10 cellular contexts compared by ENCODE assay signal in genomic region chr10:62019685-62020361, GRCh38.
DNase-seq lines count a peak whose midpoint lies in the region; ATAC-seq, FAIRE-seq and TF ChIP-seq lines count a peak whose summit lies in the region.
"Had no signal": no experiment of that assay in that cellular context is flagged by ENCODE, and none has a peak within 500 bp of the region (broad histone marks: within the 10 kb centered on the region; RNA-seq: fewer than 3 reads in every experiment).

No MANE protein-coding gene starts in this region.

- H4K20me1 ChIP-seq in keratinocyte (ENCODE audit: control insufficient read depth, extremely low read depth, insufficient read depth, low read length), result no peaks in the 10 kb centered on the region

- H3K27me3 Mint-ChIP-seq in activated T-cell treated with anti-CD3 and anti-CD28 coated beads, Interleukin-2, amount 50 U/mL, for 4 hours (ENCODE audit: low read depth), result no peaks in the 10 kb centered on the region

- peaks cover 4% of the 10 kb centered on the region for H3K9me3 Mint-ChIP-seq in activated T-cell treated with anti-CD3 and anti-CD28 coated beads, Interleukin-2, amount 50 U/mL, for 4 hours
- H3K9me3 Mint-ChIP-seq in activated naive CD4-positive, alpha-beta T cell treated with anti-CD3 and anti-CD28 coated beads, Interleukin-2, amount 50 U/mL, for 72 hours, result peaks cover 0 to 15% of the 10 kb centered on the region in 2 donors

- H3K4me1 ChIP-seq in keratinocyte (ENCODE audit: control insufficient read depth, extremely low read depth, insufficient read depth, low read length) (peaks cover 42% of the 10 kb centered on the region), thoracic aorta (ENCODE audit: control insufficient read depth in 1 of 2, low read depth in 2 of 2) (peaks cover 51 to 67% of the 10 kb centered on the region in 2 donors), SJCRH30 (no peaks in the 10 kb centered on the region)

- DNase-seq in activated T-cell treated with anti-CD3 and anti-CD28 coated beads, Interleukin-2, amount 50 U/mL, for 4 hours, result no peak
- no peak for DNase-seq in activated T-cell treated with anti-CD3 and anti-CD28 coated beads, Interleukin-2, amount 50 U/mL, for 1 hour
- no peak for DNase-seq in activated naive CD4-positive, alpha-beta T cell treated with anti-CD3 and anti-CD28 coated beads, Interleukin-2, amount 50 U/mL, for 72 hours (ENCODE audit: low spot score in 2 of 2)
- no peak for DNase-seq in keratinocyte (ENCODE audit: low read depth, low spot score)
- no peak for DNase-seq in thoracic aorta (ENCODE audit: low spot score)
- DNase-seq in SJCRH30, result no peak
- DNase-seq in NCI-H526 (lab: John Stamatoyannopoulos, UW), result no peak
- DNase-seq: nucleus accumbens had no signal

- H3K27ac Mint-ChIP-seq in activated naive CD4-positive, alpha-beta T cell treated with anti-CD3 and anti-CD28 coated beads, Interleukin-2, amount 50 U/mL, for 72 hours, result peak overlapping the region; percentile 75 to 97

- dilution Hi-C loops in keratinocyte (cut with MboI; ENCODE audit: extremely low pct_ligation_motif_present, low sequenced_read_pairs), result no loop called here

- peaks cover 24% of the 10 kb centered on the region for H3K79me2 ChIP-seq in keratinocyte (ENCODE audit: control insufficient read depth, insufficient read depth, low read length)

- H3K36me3 Mint-ChIP-seq in activated T-cell treated with anti-CD3 and anti-CD28 coated beads, Interleukin-2, amount 50 U/mL, for 4 hours (ENCODE audit: insufficient read depth), result peaks cover 24% of the 10 kb centered on the region
- H3K36me3 Mint-ChIP-seq in activated naive CD4-positive, alpha-beta T cell treated with anti-CD3 and anti-CD28 coated beads, Interleukin-2, amount 50 U/mL, for 72 hours, result peaks cover 11 to 86% of the 10 kb centered on the region in 2 donors

- peak overlapping the region; percentile 77 for H3K9ac ChIP-seq in keratinocyte (ENCODE audit: control insufficient read depth, extremely low read depth, insufficient read depth, low read length)

- peak; percentile 76 for FAIRE-seq in keratinocyte (lab: Jason Lieb, UNC)
- FAIRE-seq: K562 had no signal

- H2AFZ ChIP-seq in keratinocyte (ENCODE audit: control insufficient read depth, low read length), result peak overlapping the region; percentile 58

- H3K4me1 Mint-ChIP-seq in activated T-cell treated with anti-CD3 and anti-CD28 coated beads, Interleukin-2, amount 50 U/mL, for 4 hours (ENCODE audit: low read depth), result peaks cover 82% of the 10 kb centered on the region

- H3K4me3 Mint-ChIP-seq in activated T-cell treated with anti-CD3 and anti-CD28 coated beads, Interleukin-2, amount 50 U/mL, for 4 hours, result peak overlapping the region; percentile 34

- no peaks in the 10 kb centered on the region for H3K27me3 ChIP-seq in keratinocyte (ENCODE audit: control insufficient read depth, extremely low read depth, insufficient read depth, low read length)
- no peaks in the 10 kb centered on the region for H3K27me3 ChIP-seq in thoracic aorta (replicated peaks; ENCODE audit: insufficient read depth)
- H3K27me3 ChIP-seq in SJCRH30, result no peaks in the 10 kb centered on the region

- H3K4me3 ChIP-seq in keratinocyte (ENCODE audit: control insufficient read depth in 2 of 3, extremely low read depth in 1 of 3, insufficient read depth in 2 of 3, low read depth in 1 of 3, low read length in 3 of 3), result peak overlapping the region in 2 of 3 experiments; percentile 56 to 70
- peak overlapping the region; percentile 52 for H3K4me3 ChIP-seq in thoracic aorta
- no peak overlapping the region for H3K4me3 ChIP-seq in SJCRH30
- H3K4me3 ChIP-seq: K562 had no signal

- H3K4me2 ChIP-seq in keratinocyte (ENCODE audit: control insufficient read depth, extremely low read depth, insufficient read depth, low read depth, low read length), result peak overlapping the region; percentile 94

- peak overlapping the region; percentile 97 for H3K27ac ChIP-seq in keratinocyte (ENCODE audit: control insufficient read depth, insufficient read depth, low read length)
- H3K27ac ChIP-seq in thoracic aorta, result peak overlapping the region; percentile 81 to 96
- H3K27ac ChIP-seq in SJCRH30, result no peak overlapping the region

- H3K36me3 ChIP-seq in keratinocyte (ENCODE audit: control insufficient read depth in 2 of 2, extremely low read depth in 1 of 2, insufficient read depth in 2 of 2, low read length in 2 of 2) (no peaks in the 10 kb centered on the region), thoracic aorta (no peaks in the 10 kb centered on the region), SJCRH30 (no peaks in the 10 kb centered on the region)

- peak in 1 of 2 donors; percentile 46 for ATAC-seq in activated T-cell treated with anti-CD3 and anti-CD28 coated beads, Interleukin-2, amount 50 U/mL, for 4 hours
- ATAC-seq in activated naive CD4-positive, alpha-beta T cell treated with anti-CD3 and anti-CD28 coated beads, Interleukin-2, amount 50 U/mL, for 72 hours, result peak; percentile 17 to 53
- no peak for ATAC-seq in thoracic aorta (ENCODE audit: insufficient number of reproducible peaks, low FRiP score, low read depth)
- no peak for ATAC-seq in GM18498 (IDR thresholded peaks at IDR 0.05; ENCODE audit: unreplicated experiment)
- ATAC-seq: K562 had no signal

- peaks cover 5% of the 10 kb centered on the region for H3K9me3 ChIP-seq in keratinocyte (ENCODE audit: control insufficient read depth, low read depth, low read length)
- H3K9me3 ChIP-seq in thoracic aorta, result no peaks in the 10 kb centered on the region
- no peaks in the 10 kb centered on the region for H3K9me3 ChIP-seq in SJCRH30 (replicated peaks)

- no peaks in the 10 kb centered on the region for H3K9me1 ChIP-seq in keratinocyte (ENCODE audit: control insufficient read depth, extremely low read depth, insufficient read depth, low read length)

- TF ChIP-seq CTCF in keratinocyte (optimal IDR thresholded peaks at IDR 0.05 in 1 of 3, IDR thresholded peaks at IDR 0.05 in 1 of 3, conservative IDR thresholded peaks at IDR 0.05 in 1 of 3; ENCODE audit: extremely low read depth in 1 of 3, insufficient read depth in 2 of 3, low read length in 3 of 3) (no peak), thoracic aorta (IDR thresholded peaks at IDR 0.05) (no peak)

Comparison
In these comparisons a context has a peak if more than half of its experiments do, and no peak if none do; other contexts are left out.
1. ATAC-seq: peak in activated naive CD4-positive, alpha-beta T cell treated with anti-CD3 and anti-CD28 coated beads, Interleukin-2, amount 50 U/mL, for 72 hours (2 of 2); none in thoracic aorta (single experiment) and GM18498 (single experiment).